Comparison of ENCODE assay signal across 20 cellular contexts in the genomic region with DNA sequence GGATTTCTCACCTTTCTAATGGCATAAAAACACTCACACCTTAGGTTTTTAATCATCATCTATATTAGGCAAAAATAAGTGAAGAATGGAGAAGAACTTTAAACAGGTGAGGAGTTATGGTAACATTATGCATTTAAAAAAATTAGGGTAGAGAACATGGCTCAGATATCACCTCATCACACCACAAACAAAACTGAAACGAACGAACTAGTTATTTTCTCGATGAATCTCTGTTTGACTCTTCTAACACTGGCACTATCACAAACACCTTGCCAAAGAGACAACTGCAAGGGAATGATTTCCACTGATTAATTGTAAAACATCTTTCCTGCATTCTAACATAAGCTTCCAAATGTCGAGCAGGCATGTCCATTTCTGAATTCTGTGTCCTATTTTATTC.
DNase-seq lines count a peak whose midpoint lies in the region; ATAC-seq and TF ChIP-seq lines count a peak whose summit lies in the region.
"Had no signal": no experiment of that assay in that cellular context is flagged by ENCODE, and none has a peak within 500 bp of the region (broad histone marks: within the 10 kb centered on the region; RNA-seq: fewer than 3 reads in every experiment).

No MANE protein-coding gene starts in this region.

- H3K9me3 ChIP-seq in CD4-positive, CD25-positive, alpha-beta regulatory T cell (ENCODE audit: control insufficient read depth in 2 of 2, low read length in 2 of 2), result no peaks in the 10 kb centered on the region
- no peaks in the 10 kb centered on the region for H3K9me3 ChIP-seq in CD8-positive, alpha-beta T cell (ENCODE audit: low read length)
- no peaks in the 10 kb centered on the region for H3K9me3 ChIP-seq in psoas muscle
- H3K9me3 ChIP-seq: BLaER1 had no signal

- peaks cover 14 to 51% (median 35%) of the 10 kb centered on the region in 4 donors for H3K4me1 Mint-ChIP-seq in CD4-positive, CD25-positive, alpha-beta regulatory T cell
- H3K4me1 Mint-ChIP-seq in CD8-positive, alpha-beta T cell (ENCODE audit: low read depth), result peaks cover 41% of the 10 kb centered on the region
- H3K4me1 Mint-ChIP-seq in activated CD4-positive, alpha-beta memory T cell treated with anti-CD3 and anti-CD28 coated beads for 36 hours (ENCODE audit: low read depth), result peaks cover 44% of the 10 kb centered on the region
- H3K4me1 Mint-ChIP-seq in immature natural killer cell, result peaks cover 34 to 36% of the 10 kb centered on the region in 2 donors

- peak overlapping the region; percentile 68 for H3K27ac ChIP-seq in CD4-positive, CD25-positive, alpha-beta regulatory T cell (ENCODE audit: insufficient read depth, low read length, poor library complexity, severe bottlenecking)
- H3K27ac ChIP-seq in CD8-positive, alpha-beta T cell (ENCODE audit: low read depth, low read length), result no peak overlapping the region
- no peak overlapping the region for H3K27ac ChIP-seq in psoas muscle
- H3K27ac ChIP-seq: BLaER1, RWPE1 had no signal

- no peaks in the 10 kb centered on the region for H3K36me3 ChIP-seq in CD4-positive, CD25-positive, alpha-beta regulatory T cell (ENCODE audit: control insufficient read depth, insufficient read depth, low read length)
- H3K36me3 ChIP-seq in CD8-positive, alpha-beta T cell (ENCODE audit: insufficient read depth, low read length), result no peaks in the 10 kb centered on the region
- H3K36me3 ChIP-seq in psoas muscle (ENCODE audit: insufficient read depth in 1 of 2, low read depth in 1 of 2), result no peaks in the 10 kb centered on the region
- H3K36me3 ChIP-seq: BLaER1 had no signal

- peak overlapping the region; percentile 64 to 87 (median 81) for H3K27ac Mint-ChIP-seq in CD4-positive, CD25-positive, alpha-beta regulatory T cell
- peak overlapping the region; percentile 68 for H3K27ac Mint-ChIP-seq in CD8-positive, alpha-beta T cell
- H3K27ac Mint-ChIP-seq in activated CD4-positive, alpha-beta memory T cell treated with anti-CD3 and anti-CD28 coated beads for 36 hours, result peak overlapping the region; percentile 40
- peak overlapping the region; percentile 78 to 91 (median 86) for H3K27ac Mint-ChIP-seq in immature natural killer cell

- POLR2A ChIA-PET in CD8-positive, alpha-beta T cell (lab: Charles Lee), result no interaction called here
- POLR2A ChIA-PET in activated CD4-positive, alpha-beta memory T cell treated with anti-CD3 and anti-CD28 coated beads for 36 hours (lab: Charles Lee), result no interaction called here

- H3K4me1 ChIP-seq in CD4-positive, CD25-positive, alpha-beta regulatory T cell (ENCODE audit: control insufficient read depth, insufficient read depth, low read length, poor library complexity, severe bottlenecking), result peaks cover 31% of the 10 kb centered on the region
- peaks cover 44% of the 10 kb centered on the region for H3K4me1 ChIP-seq in CD8-positive, alpha-beta T cell (ENCODE audit: insufficient read depth, low read length)
- no peaks in the 10 kb centered on the region for H3K4me1 ChIP-seq in psoas muscle
- H3K4me1 ChIP-seq: BLaER1 had no signal

- H3K9me3 Mint-ChIP-seq in CD4-positive, CD25-positive, alpha-beta regulatory T cell, result peaks cover 0 to 5% (median 2%) of the 10 kb centered on the region in 7 donors
- no peaks in the 10 kb centered on the region for H3K9me3 Mint-ChIP-seq in CD8-positive, alpha-beta T cell
- H3K9me3 Mint-ChIP-seq in activated CD4-positive, alpha-beta memory T cell treated with anti-CD3 and anti-CD28 coated beads for 36 hours, result no peaks in the 10 kb centered on the region
- peaks cover 0 to 5% (median 0%) of the 10 kb centered on the region in 6 donors for H3K9me3 Mint-ChIP-seq in immature natural killer cell

- peak overlapping the region; percentile 30 for H3K4me3 ChIP-seq in CD4-positive, CD25-positive, alpha-beta regulatory T cell (ENCODE audit: low read depth, low read length)
- no peak overlapping the region for H3K4me3 ChIP-seq in CD8-positive, alpha-beta T cell (ENCODE audit: low read depth, low read length)
- no peak overlapping the region for H3K4me3 ChIP-seq in psoas muscle
- H3K4me3 ChIP-seq: BLaER1 had no signal

- no peak for ATAC-seq in CD4-positive, CD25-positive, alpha-beta regulatory T cell (ENCODE audit: low read depth in 2 of 2)
- ATAC-seq in CD8-positive, alpha-beta T cell, result no peak
- ATAC-seq in Right ventricle myocardium inferior, result no peak
- ATAC-seq in HG03442 (IDR thresholded peaks at IDR 0.05; ENCODE audit: unreplicated experiment), result no peak
- no peak for ATAC-seq in psoas muscle
- ATAC-seq: HCT116, Panc1 had no signal

- CTCF ChIA-PET in CD8-positive, alpha-beta T cell (lab: Charles Lee), result no interaction called here
- CTCF ChIA-PET in activated CD4-positive, alpha-beta memory T cell treated with anti-CD3 and anti-CD28 coated beads for 36 hours (lab: Charles Lee), result no interaction called here

- 27 to 69% (median 52%) methylated on average over 4 of the region's 4 CpGs for WGBS in psoas muscle, 3 donors

- H3K27me3 Mint-ChIP-seq in CD4-positive, CD25-positive, alpha-beta regulatory T cell, result no peaks in the 10 kb centered on the region
- no peaks in the 10 kb centered on the region for H3K27me3 Mint-ChIP-seq in CD8-positive, alpha-beta T cell (ENCODE audit: low read depth)
- no peaks in the 10 kb centered on the region for H3K27me3 Mint-ChIP-seq in activated CD4-positive, alpha-beta memory T cell treated with anti-CD3 and anti-CD28 coated beads for 36 hours
- H3K27me3 Mint-ChIP-seq in immature natural killer cell (ENCODE audit: low read depth in 3 of 3), result peaks cover 0 to 4% (median 2%) of the 10 kb centered on the region in 3 donors

- H3K36me3 Mint-ChIP-seq in CD4-positive, CD25-positive, alpha-beta regulatory T cell, result peaks cover 2% of the 10 kb centered on the region
- H3K36me3 Mint-ChIP-seq in CD8-positive, alpha-beta T cell, result no peaks in the 10 kb centered on the region
- no peaks in the 10 kb centered on the region for H3K36me3 Mint-ChIP-seq in activated CD4-positive, alpha-beta memory T cell treated with anti-CD3 and anti-CD28 coated beads for 36 hours
- H3K36me3 Mint-ChIP-seq in immature natural killer cell, result peaks cover 0 to 7% (median 0%) of the 10 kb centered on the region in 3 donors

- peak in 2 of 3 donors; percentile 8 to 13 for DNase-seq in CD4-positive, CD25-positive, alpha-beta regulatory T cell
- no peak for DNase-seq in CD8-positive, alpha-beta T cell
- no peak for DNase-seq in activated CD4-positive, alpha-beta memory T cell treated with anti-CD3 and anti-CD28 coated beads for 36 hours
- peak in 1 of 3 donors; percentile 7 for DNase-seq in immature natural killer cell
- no peak for DNase-seq in Right ventricle myocardium inferior (ENCODE audit: missing footprints)
- no peak for DNase-seq in psoas muscle
- DNase-seq: NCI-H1092 treated with DMSO at 0.1 percent for 48 hours, NCI-H1436, NCI-H187, NCI-H2081 treated with DMSO at 0.1 percent for 48 hours, NCI-H2171, NCI-H226, NCI-H510A, NCI-H69, SHP77 treated with DMSO at 0.1 percent for 48 hours had no signal

- no peak for TF ChIP-seq CTCF in CD8-positive, alpha-beta T cell (IDR thresholded peaks at IDR 0.05)
- no peak for TF ChIP-seq CTCF in psoas muscle (IDR thresholded peaks at IDR 0.05)

- H3K4me3 Mint-ChIP-seq in CD4-positive, CD25-positive, alpha-beta regulatory T cell, result peak overlapping the region in 3 of 4 donors; percentile 2 to 28 (median 8)
- peak overlapping the region; percentile 16 for H3K4me3 Mint-ChIP-seq in CD8-positive, alpha-beta T cell
- H3K4me3 Mint-ChIP-seq in activated CD4-positive, alpha-beta memory T cell treated with anti-CD3 and anti-CD28 coated beads for 36 hours, result no peak overlapping the region
- peak overlapping the region; percentile 34 to 56 (median 44) for H3K4me3 Mint-ChIP-seq in immature natural killer cell

- no peaks in the 10 kb centered on the region for H3K27me3 ChIP-seq in CD4-positive, CD25-positive, alpha-beta regulatory T cell (ENCODE audit: control insufficient read depth, insufficient read depth, low read length)
- no peaks in the 10 kb centered on the region for H3K27me3 ChIP-seq in CD8-positive, alpha-beta T cell (ENCODE audit: insufficient read depth, low read length)
- H3K27me3 ChIP-seq in psoas muscle (ENCODE audit: insufficient read depth in 3 of 3, low read length in 2 of 3), result no peaks in the 10 kb centered on the region
- H3K27me3 ChIP-seq: BLaER1 had no signal

- intact Hi-C loops in CD8-positive, alpha-beta T cell (cut with DNase I, micrococcal nuclease), result no loop called here
- intact Hi-C loops in activated CD4-positive, alpha-beta memory T cell treated with anti-CD3 and anti-CD28 coated beads for 36 hours (cut with micrococcal nuclease), result no loop called here
- intact Hi-C loops in Right ventricle myocardium inferior (cut with DNase I), result no loop called here
- intact Hi-C loops in psoas muscle (cut with DNase I), result no loop called here

Comparison
In these comparisons a context has a peak if more than half of its experiments do, and no peak if none do; other contexts are left out.
1. DNase-seq: peak in CD4-positive, CD25-positive, alpha-beta regulatory T cell (2 of 3); none in CD8-positive, alpha-beta T cell (0 of 7), activated CD4-positive, alpha-beta memory T cell treated with anti-CD3 and anti-CD28 coated beads for 36 hours (single experiment), Right ventricle myocardium inferior (single experiment) and psoas muscle (0 of 2).
2. Peak in every context shown above with its lines, with median percentiles within 50 percentile points of each other: H3K27ac Mint-ChIP-seq.